ENCODE assay signal across 1 cellular context in genomic region chrX:46759645-46759974, GRCh38.
TF ChIP-seq lines count a peak whose summit lies in the region.

No MANE protein-coding gene starts in this region.

TF ChIP-seq in GM23338, 12 proteins besides CTCF, POLR2A, EP300 and RAD21 (continued from another document):
- TF ChIP-seq, protein P1, sequence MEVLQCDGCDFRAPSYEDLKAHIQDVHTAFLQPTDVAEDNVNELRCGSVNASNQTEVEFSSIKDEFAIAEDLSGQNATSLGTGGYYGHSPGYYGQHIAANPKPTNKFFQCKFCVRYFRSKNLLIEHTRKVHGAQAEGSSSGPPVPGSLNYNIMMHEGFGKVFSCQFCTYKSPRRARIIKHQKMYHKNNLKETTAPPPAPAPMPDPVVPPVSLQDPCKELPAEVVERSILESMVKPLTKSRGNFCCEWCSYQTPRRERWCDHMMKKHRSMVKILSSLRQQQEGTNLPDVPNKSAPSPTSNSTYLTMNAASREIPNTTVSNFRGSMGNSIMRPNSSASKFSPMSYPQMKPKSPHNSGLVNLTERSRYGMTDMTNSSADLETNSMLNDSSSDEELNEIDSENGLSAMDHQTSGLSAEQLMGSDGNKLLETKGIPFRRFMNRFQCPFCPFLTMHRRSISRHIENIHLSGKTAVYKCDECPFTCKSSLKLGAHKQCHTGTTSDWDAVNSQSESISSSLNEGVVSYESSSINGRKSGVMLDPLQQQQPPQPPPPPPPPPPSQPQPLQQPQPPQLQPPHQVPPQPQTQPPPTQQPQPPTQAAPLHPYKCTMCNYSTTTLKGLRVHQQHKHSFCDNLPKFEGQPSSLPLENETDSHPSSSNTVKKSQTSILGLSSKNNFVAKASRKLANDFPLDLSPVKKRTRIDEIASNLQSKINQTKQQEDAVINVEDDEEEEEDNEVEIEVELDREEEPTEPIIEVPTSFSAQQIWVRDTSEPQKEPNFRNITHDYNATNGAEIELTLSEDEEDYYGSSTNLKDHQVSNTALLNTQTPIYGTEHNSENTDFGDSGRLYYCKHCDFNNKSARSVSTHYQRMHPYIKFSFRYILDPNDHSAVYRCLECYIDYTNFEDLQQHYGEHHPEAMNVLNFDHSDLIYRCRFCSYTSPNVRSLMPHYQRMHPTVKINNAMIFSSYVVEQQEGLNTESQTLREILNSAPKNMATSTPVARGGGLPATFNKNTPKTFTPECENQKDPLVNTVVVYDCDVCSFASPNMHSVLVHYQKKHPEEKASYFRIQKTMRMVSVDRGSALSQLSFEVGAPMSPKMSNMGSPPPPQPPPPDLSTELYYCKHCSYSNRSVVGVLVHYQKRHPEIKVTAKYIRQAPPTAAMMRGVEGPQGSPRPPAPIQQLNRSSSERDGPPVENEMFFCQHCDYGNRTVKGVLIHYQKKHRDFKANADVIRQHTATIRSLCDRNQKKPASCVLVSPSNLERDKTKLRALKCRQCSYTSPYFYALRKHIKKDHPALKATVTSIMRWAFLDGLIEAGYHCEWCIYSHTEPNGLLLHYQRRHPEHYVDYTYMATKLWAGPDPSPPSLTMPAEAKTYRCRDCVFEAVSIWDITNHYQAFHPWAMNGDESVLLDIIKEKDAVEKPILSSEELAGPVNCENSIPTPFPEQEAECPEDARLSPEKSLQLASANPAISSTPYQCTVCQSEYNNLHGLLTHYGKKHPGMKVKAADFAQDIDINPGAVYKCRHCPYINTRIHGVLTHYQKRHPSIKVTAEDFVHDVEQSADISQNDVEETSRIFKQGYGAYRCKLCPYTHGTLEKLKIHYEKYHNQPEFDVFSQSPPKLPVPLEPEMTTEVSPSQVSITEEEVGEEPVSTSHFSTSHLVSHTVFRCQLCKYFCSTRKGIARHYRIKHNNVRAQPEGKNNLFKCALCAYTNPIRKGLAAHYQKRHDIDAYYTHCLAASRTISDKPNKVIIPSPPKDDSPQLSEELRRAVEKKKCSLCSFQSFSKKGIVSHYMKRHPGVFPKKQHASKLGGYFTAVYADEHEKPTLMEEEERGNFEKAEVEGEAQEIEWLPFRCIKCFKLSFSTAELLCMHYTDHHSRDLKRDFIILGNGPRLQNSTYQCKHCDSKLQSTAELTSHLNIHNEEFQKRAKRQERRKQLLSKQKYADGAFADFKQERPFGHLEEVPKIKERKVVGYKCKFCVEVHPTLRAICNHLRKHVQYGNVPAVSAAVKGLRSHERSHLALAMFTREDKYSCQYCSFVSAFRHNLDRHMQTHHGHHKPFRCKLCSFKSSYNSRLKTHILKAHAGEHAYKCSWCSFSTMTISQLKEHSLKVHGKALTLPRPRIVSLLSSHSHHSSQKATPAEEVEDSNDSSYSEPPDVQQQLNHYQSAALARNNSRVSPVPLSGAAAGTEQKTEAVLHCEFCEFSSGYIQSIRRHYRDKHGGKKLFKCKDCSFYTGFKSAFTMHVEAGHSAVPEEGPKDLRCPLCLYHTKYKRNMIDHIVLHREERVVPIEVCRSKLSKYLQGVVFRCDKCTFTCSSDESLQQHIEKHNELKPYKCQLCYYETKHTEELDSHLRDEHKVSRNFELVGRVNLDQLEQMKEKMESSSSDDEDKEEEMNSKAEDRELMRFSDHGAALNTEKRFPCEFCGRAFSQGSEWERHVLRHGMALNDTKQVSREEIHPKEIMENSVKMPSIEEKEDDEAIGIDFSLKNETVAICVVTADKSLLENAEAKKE (CRISPR knock-in tag; IDR thresholded peaks at IDR 0.05): no peak
- TF ChIP-seq STAT1 (IDR thresholded peaks at IDR 0.05; ENCODE audit: unreplicated experiment): no peak
